Comparison of ENCODE assay signal across 22 cellular contexts in genomic region chr11:32874144-32874543, GRCh38. TPM values are rescaled to one million over a fixed set of nuclear protein-coding genes. Genes with fewer than 3 reads are reported as not detected.
A peak's percentile ranks its signal among the peaks of the same experiment; 100 is the strongest.
DNase-seq lines count a peak whose midpoint lies in the region; ATAC-seq, FAIRE-seq and TF ChIP-seq lines count a peak whose summit lies in the region.
"Had no signal": no experiment of that assay in that cellular context is flagged by ENCODE, and none has a peak within 500 bp of the region (broad histone marks: within the 10 kb centered on the region; RNA-seq: fewer than 3 reads in every experiment).

No MANE protein-coding gene starts in this region.

- no peaks in the 10 kb centered on the region for H3K9me3 Mint-ChIP-seq in Calu3 (ENCODE audit: low read depth, unreplicated experiment)

- H3K4me2 ChIP-seq in A549, result peak overlapping the region; percentile 14
- H3K4me2 ChIP-seq: BLaER1 treated with 17β-estradiol and CSF1 and Interleukin-3, amounts not matched to agents 10 nM and 100 nM had no signal

- H3K4me1 ChIP-seq in A549 (peaks cover 7% of the 10 kb centered on the region), esophagus muscularis mucosa (no peaks in the 10 kb centered on the region)
- H3K4me1 ChIP-seq: BLaER1 treated with 17β-estradiol and CSF1 and Interleukin-3, amounts not matched to agents 10 nM and 100 nM; Peyer's patch had no signal

- H3K36me3 Mint-ChIP-seq in Calu3 (ENCODE audit: insufficient read depth, unreplicated experiment), result no peaks in the 10 kb centered on the region
- H3K36me3 Mint-ChIP-seq: CD8-positive, alpha-beta memory T cell had no signal

- CTCF ChIA-PET in A549 (lab: Yijun Ruan, JAX), result interaction anchor here (1.2 kb wide), 2 partner anchors 9 to 65 kb away, joined by 4 read pairs; no protein-coding TSS in a partner anchor
- CTCF ChIA-PET in Calu3 (lab: Charles Lee), result no interaction called here

- H3K4me3 ChIP-seq in A549 (no peak overlapping the region), H7 (ENCODE audit: insufficient read depth, low read depth, low read length) (no peak overlapping the region), esophagus muscularis mucosa (no peak overlapping the region)
- H3K4me3 ChIP-seq: BLaER1 treated with 17β-estradiol and CSF1 and Interleukin-3, amounts not matched to agents 10 nM and 100 nM; MG63; Peyer's patch; SK-N-MC had no signal

- no peaks in the 10 kb centered on the region for H3K27me3 ChIP-seq in H7 (ENCODE audit: control insufficient read depth, insufficient read depth, low read length)
- no peaks in the 10 kb centered on the region for H3K27me3 ChIP-seq in esophagus muscularis mucosa
- H3K27me3 ChIP-seq: BLaER1 treated with 17β-estradiol and CSF1 and Interleukin-3, amounts not matched to agents 10 nM and 100 nM; MG63; Peyer's patch had no signal

- intact Hi-C loops in esophagus muscularis mucosa (cut with DNase I) (no loop called here), Calu3 (cut with micrococcal nuclease; ENCODE audit: unreplicated experiment) (no loop called here)

- no peak for TF ChIP-seq RAD21 in A549 (conservative IDR thresholded peaks at IDR 0.05 in 1 of 2, IDR thresholded peaks at IDR 0.05 in 1 of 2)

- no peak overlapping the region for H3K27ac Mint-ChIP-seq in Calu3 (ENCODE audit: unreplicated experiment)
- H3K27ac Mint-ChIP-seq: CD8-positive, alpha-beta memory T cell had no signal

- no peaks in the 10 kb centered on the region for H3K36me3 ChIP-seq in H7 (replicated peaks; ENCODE audit: control insufficient read depth, insufficient read depth, low read length)
- no peaks in the 10 kb centered on the region for H3K36me3 ChIP-seq in esophagus muscularis mucosa
- H3K36me3 ChIP-seq: BLaER1 treated with 17β-estradiol and CSF1 and Interleukin-3, amounts not matched to agents 10 nM and 100 nM; MG63; Peyer's patch had no signal

- no peaks in the 10 kb centered on the region for H3K27me3 Mint-ChIP-seq in Calu3 (ENCODE audit: unreplicated experiment)

- no peak overlapping the region for H3K27ac ChIP-seq in A549
- H3K27ac ChIP-seq in esophagus muscularis mucosa (replicated peaks in 1 of 4), result no peak overlapping the region
- H3K27ac ChIP-seq: BLaER1 treated with 17β-estradiol and CSF1 and Interleukin-3, amounts not matched to agents 10 nM and 100 nM; Peyer's patch; SK-N-MC had no signal

- FAIRE-seq in A549 (lab: Jason Lieb, UNC), result no peak
- FAIRE-seq: A204.1 had no signal

- DNase-seq in A549 (ENCODE audit: low read depth in 1 of 2, low spot score in 1 of 2) (peak in 1 of 2 experiments; percentile 47), H7 (peak; percentile 38), NCI-H748 (lab: John Stamatoyannopoulos, UW; ENCODE audit: unreplicated experiment) (peak; percentile 91), esophagus muscularis mucosa (ENCODE audit: extremely low spot score) (peak; percentile 89), foreskin melanocyte (no peak), DMS53 (lab: John Stamatoyannopoulos, UW) (no peak), Calu3 (no peak)
- DNase-seq: CD8-positive, alpha-beta memory T cell; DMS 273 treated with DMSO at 0.1 percent for 48 hours; EL; MG63; NCI-H1092; NCI-H146; NCI-H2081 treated with DMSO at 0.1 percent for 48 hours; NCI-H2227 treated with DMSO at 0.1 percent for 48 hours; NCI-H526 treated with DMSO at 0.1 percent for 48 hours; Peyer's patch; Right ventricle myocardium superior had no signal

- H3K4me3 Mint-ChIP-seq in Calu3 (ENCODE audit: low read depth, unreplicated experiment), result no peak overlapping the region
- H3K4me3 Mint-ChIP-seq: CD8-positive, alpha-beta memory T cell had no signal

- no peaks in the 10 kb centered on the region for H3K4me1 Mint-ChIP-seq in Calu3 (ENCODE audit: low read depth, unreplicated experiment)
- H3K4me1 Mint-ChIP-seq: CD8-positive, alpha-beta memory T cell had no signal

- POLR2A ChIA-PET in A549 (lab: Yijun Ruan, JAX), result no interaction called here

- TF ChIP-seq POLR2A in A549 (IDR thresholded peaks at IDR 0.05; ENCODE audit: low read length) (no peak), esophagus muscularis mucosa (IDR thresholded peaks at IDR 0.05; ENCODE audit: low read depth) (no peak)

- TF ChIP-seq EP300 in A549 (IDR thresholded peaks at IDR 0.05), result no peak
- no peak for TF ChIP-seq EP300 in esophagus muscularis mucosa (IDR thresholded peaks at IDR 0.05)

- no peaks in the 10 kb centered on the region for H3K9me3 ChIP-seq in A549
- no peaks in the 10 kb centered on the region for H3K9me3 ChIP-seq in esophagus muscularis mucosa
- H3K9me3 ChIP-seq: MG63, Peyer's patch had no signal

- peak in 1 of 2 experiments; percentile 63; a peak in 3 of 6 replicates for ATAC-seq in A549
- ATAC-seq in HG03432 (IDR thresholded peaks at IDR 0.05; ENCODE audit: unreplicated experiment), result no peak

- TF ChIP-seq CTCF in A549 (IDR thresholded peaks at IDR 0.05), result no peak
- TF ChIP-seq CTCF in esophagus muscularis mucosa (IDR thresholded peaks at IDR 0.05), result no peak
- no peak for TF ChIP-seq CTCF in Calu3 (IDR thresholded peaks at IDR 0.05; ENCODE audit: unreplicated experiment)

- BruUV-seq in Calu3 (replicated peaks; lab: Mats Ljungman, UMichigan), result no TSS peak

TF ChIP-seq in A549, 52 proteins besides CTCF, POLR2A, EP300 and RAD21:
- no peak for TF ChIP-seq BCL3 (IDR thresholded peaks at IDR 0.05)
- TF ChIP-seq FOSB (CRISPR knock-in tag; IDR thresholded peaks at IDR 0.05), result no peak
- no peak for TF ChIP-seq PHF8 (IDR thresholded peaks at IDR 0.05; ENCODE audit: borderline replicate concordance, low read depth)
- no peak for TF ChIP-seq CHD2 (IDR thresholded peaks at IDR 0.05; ENCODE audit: low read length, partially characterized antibody)
- no peak for TF ChIP-seq ATOH8 (CRISPR knock-in tag; IDR thresholded peaks at IDR 0.05; ENCODE audit: low read depth)
- TF ChIP-seq MAX (IDR thresholded peaks at IDR 0.05), result no peak
- TF ChIP-seq CBX2 (IDR thresholded peaks at IDR 0.05; ENCODE audit: borderline replicate concordance, low read depth), result no peak
- no peak for TF ChIP-seq RFX5 (IDR thresholded peaks at IDR 0.05)

RNA-seq across cellular contexts. Expression of gene QSER1, which starts 18.5 kb away (rescaled TPM):
- polyA plus RNA-seq in A549 (2011; rRNA removed) (27.2 and 29.8 TPM in 2 replicates), A549 (2017; fragmentation: RNase III; extraction: RNeasy Plus Mini Kit Qiagen cat#74134 plus additional on column Dnase treatment) (13.2 to 15.8 TPM (median 13.8 TPM) in 3 replicates)
- polyA plus RNA-seq in A549 (2012; cell fraction: cytosol; rRNA removed), result 4.8 and 5.4 TPM in 2 replicates
- 5.1 and 7.8 TPM in 2 replicates for polyA plus RNA-seq in A549 (2012; cell fraction: nucleus; rRNA removed)
- 35.5 and 37.5 TPM in 2 replicates for polyA minus RNA-seq in A549 (2011; rRNA and poly(A)+ RNA removed)
- total RNA-seq in H7 (2014; rRNA removed; shearing (Covaris generic)), result 23.7 and 44.9 TPM in 2 replicates
- total RNA-seq in esophagus muscularis mucosa (10 to 100 TPM; 18.9 to 23.7 (median 21.9) TPM), Calu3 (2022) (44.9 and 54.8 TPM in 2 replicates)

RNA-seq across cellular contexts. Expression of gene PRRG4, which starts 44.4 kb away (rescaled TPM):
- polyA plus RNA-seq in A549 (2011; rRNA removed) (0.83 and 0.85 TPM in 2 replicates), A549 (2017; fragmentation: RNase III; extraction: RNeasy Plus Mini Kit Qiagen cat#74134 plus additional on column Dnase treatment) (0.72 to 1.4 TPM (median 1.3 TPM) in 3 replicates)
- 0.12 and 0.19 TPM in 2 replicates for polyA plus RNA-seq in A549 (2012; cell fraction: cytosol; rRNA removed)
- 0.04 and 0.07 TPM in 2 replicates for polyA plus RNA-seq in A549 (2012; cell fraction: nucleus; rRNA removed)
- polyA minus RNA-seq in A549 (2011; rRNA and poly(A)+ RNA removed), result 0.58 and 0.79 TPM in 2 replicates
- total RNA-seq in H7 (2014; rRNA removed; shearing (Covaris generic)), result 0.35 and 0.44 TPM in 2 replicates
- total RNA-seq in esophagus muscularis mucosa (1 to 10 TPM; 1.7 to 2.8 (median 2.2) TPM), Calu3 (2022) (22.9 and 23.9 TPM in 2 replicates)
- polyA plus RNA-seq: CD8-positive, alpha-beta memory T cell had no signal

Comparison
In these comparisons a context has a peak if more than half of its experiments do, and no peak if none do; other contexts are left out.
1. DNase-seq: peak in H7 (single experiment), NCI-H748 (single experiment) and esophagus muscularis mucosa (single experiment); none in foreskin melanocyte (single experiment), DMS53 (single experiment) and Calu3 (single experiment).